Comparison of ENCODE assay signal across 16 cellular contexts in the genomic region with DNA sequence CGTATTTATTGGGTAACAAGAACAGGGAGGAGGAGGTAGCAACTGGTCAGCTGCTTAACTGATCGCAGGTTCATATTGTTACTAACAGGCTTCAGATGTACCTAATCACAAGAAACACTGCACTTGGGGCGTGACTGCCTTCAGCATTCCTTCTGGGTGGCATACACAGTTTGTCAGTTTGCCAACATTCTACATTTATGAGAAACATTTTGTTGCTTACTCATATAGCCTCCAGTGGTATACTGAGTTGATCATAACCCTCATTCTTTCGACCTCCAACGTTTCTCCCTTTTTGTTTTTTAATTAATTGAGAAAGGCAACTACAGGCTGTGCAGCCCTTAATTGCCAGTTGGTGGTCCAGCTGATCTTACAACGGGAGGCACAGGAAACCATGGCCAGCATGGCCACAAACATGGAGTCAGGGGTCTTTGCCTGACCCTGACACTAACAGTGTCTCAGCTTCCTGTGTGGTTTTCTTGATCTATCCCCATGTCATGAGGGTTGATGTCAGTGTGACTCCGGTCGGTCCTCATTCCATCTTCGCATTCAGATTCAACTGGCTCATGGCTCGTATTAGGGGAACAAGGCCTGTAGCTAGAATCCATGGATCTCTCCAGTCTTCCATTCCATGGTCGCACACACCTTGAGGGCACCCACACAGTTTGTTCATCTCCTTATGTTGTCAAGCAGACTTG.
"Had no signal": no experiment of that assay in that cellular context is flagged by ENCODE, and none has a peak within 500 bp of the region (broad histone marks: within the 10 kb centered on the region; RNA-seq: fewer than 3 reads in every experiment).

No MANE protein-coding gene starts in this region.

- H3K36me3 ChIP-seq: colonic mucosa, neutrophil, right atrium auricular region had no signal

- H3K27me3 Mint-ChIP-seq: activated naive CD8-positive, alpha-beta T cell treated with anti-CD3 and anti-CD28 coated beads, Interleukin-2, amount 50 U/mL, for 24 hours; naive thymus-derived CD4-positive, alpha-beta T cell; stimulated activated memory B cell treated with anti-CD40 and anti-IgM and Interleukin-4, amounts not matched to agents 10 μg/mL and 1 μg/mL and 100 μg/mL, for 72 hours had no signal

- H3K27ac ChIP-seq: colonic mucosa, neutrophil, right atrium auricular region, transverse colon had no signal

- H3K4me3 Mint-ChIP-seq: activated naive CD8-positive, alpha-beta T cell treated with anti-CD3 and anti-CD28 coated beads, Interleukin-2, amount 50 U/mL, for 24 hours; activated T-helper 1 cell treated with anti-CD3 and anti-CD28 coated beads, Interleukin-12 subunit alpha, Interleukin-12 subunit beta, Interleukin-2, Interleukin-4 antibody, amounts not matched to agents 30 ng/mL and 10 ng/mL and 1 ng/mL, durations not matched to agents 14 hours and 24 hours and 36 hours; naive thymus-derived CD4-positive, alpha-beta T cell; stimulated activated memory B cell treated with anti-CD40 and anti-IgM and Interleukin-4, amounts not matched to agents 10 μg/mL and 1 μg/mL and 100 μg/mL, for 72 hours had no signal

- H3K4me1 ChIP-seq: colonic mucosa, right atrium auricular region, transverse colon had no signal

- H3K27me3 ChIP-seq: colonic mucosa, neutrophil, right atrium auricular region, transverse colon had no signal

- H3K4me1 Mint-ChIP-seq: activated naive CD8-positive, alpha-beta T cell treated with anti-CD3 and anti-CD28 coated beads, Interleukin-2, amount 50 U/mL, for 24 hours; naive thymus-derived CD4-positive, alpha-beta T cell had no signal

- DNase-seq: activated CD4-positive, alpha-beta T cell treated with anti-CD3 and anti-CD28 coated beads for 48 hours; activated naive CD4-positive, alpha-beta T cell treated with Interleukin-2 at 50 U/mL for 16 hours; activated naive CD8-positive, alpha-beta T cell treated with anti-CD3 and anti-CD28 coated beads, Interleukin-2, amount 50 U/mL, for 24 hours; colonic mucosa; effector CD4-positive, alpha-beta T cell; left colon; naive thymus-derived CD4-positive, alpha-beta T cell; posterior cingulate gyrus; small intestine; transverse colon had no signal

- H3K27ac Mint-ChIP-seq: activated naive CD8-positive, alpha-beta T cell treated with anti-CD3 and anti-CD28 coated beads, Interleukin-2, amount 50 U/mL, for 24 hours; activated T-helper 1 cell treated with anti-CD3 and anti-CD28 coated beads, Interleukin-12 subunit alpha, Interleukin-12 subunit beta, Interleukin-2, Interleukin-4 antibody, amounts not matched to agents 30 ng/mL and 10 ng/mL and 1 ng/mL, durations not matched to agents 14 hours and 24 hours and 36 hours; stimulated activated memory B cell treated with anti-CD40 and anti-IgM and Interleukin-4, amounts not matched to agents 10 μg/mL and 1 μg/mL and 100 μg/mL, for 72 hours had no signal

- ATAC-seq: activated naive CD8-positive, alpha-beta T cell treated with anti-CD3 and anti-CD28 coated beads, Interleukin-2, amount 50 U/mL, for 24 hours; left colon; naive thymus-derived CD4-positive, alpha-beta T cell; stimulated activated memory B cell treated with anti-CD40 and anti-IgM and Interleukin-4, amounts not matched to agents 10 μg/mL and 1 μg/mL and 100 μg/mL, for 72 hours had no signal

- FAIRE-seq: astrocyte, small intestine had no signal

- H3K4me3 ChIP-seq: colonic mucosa, lung, right atrium auricular region, transverse colon had no signal
